27 cellular contexts compared by ENCODE assay signal in genomic region chr4:168572002-168572401, GRCh38.
"Had no signal": no experiment of that assay in that cellular context is flagged by ENCODE, and none has a peak within 500 bp of the region (broad histone marks: within the 10 kb centered on the region; RNA-seq: fewer than 3 reads in every experiment).

No MANE protein-coding gene starts in this region.

- H3K4me1 Mint-ChIP-seq: naive B cell; naive thymus-derived CD8-positive, alpha-beta T cell; neural crest cell; stimulated activated naive B cell treated with anti-CD40 and anti-IgM and Interleukin-4, amounts not matched to agents 10 μg/mL and 1 μg/mL and 100 μg/mL, for 72 hours had no signal

- H3K9me3 ChIP-seq: neutrophil, right atrium auricular region, right lobe of liver, stomach, thoracic aorta, thyroid gland, tibial nerve, upper lobe of left lung, vagina had no signal

- H3K27ac Mint-ChIP-seq: naive B cell; naive thymus-derived CD8-positive, alpha-beta T cell; natural killer cell treated with Interleukin-12 subunit alpha and Interleukin-12 subunit beta and Interleukin-15 and Interleukin-18, amount 100 ng/mL, for 72 hours; nephron progenitor cell; stimulated activated effector memory CD8-positive, alpha-beta T cell treated with anti-CD3 and anti-CD28 coated beads, Interleukin-12 subunit alpha, Interleukin-12 subunit beta, amount 100 ng/mL, for 72 hours; stimulated activated naive B cell treated with anti-CD40 and anti-IgM and Interleukin-4, amounts not matched to agents 10 μg/mL and 1 μg/mL and 100 μg/mL, for 72 hours; stimulated activated naive CD8-positive, alpha-beta T cell treated with anti-CD3 and anti-CD28 coated beads, Interleukin-15, Interleukin-2, amounts not matched to agents 100 ng/mL and 50 ng/mL, for 24 hours had no signal

- H3K4me3 Mint-ChIP-seq: naive B cell; naive thymus-derived CD8-positive, alpha-beta T cell; natural killer cell treated with Interleukin-12 subunit alpha and Interleukin-12 subunit beta and Interleukin-15 and Interleukin-18, amount 100 ng/mL, for 72 hours; nephron progenitor cell; neural crest cell; stimulated activated effector memory CD8-positive, alpha-beta T cell treated with anti-CD3 and anti-CD28 coated beads, Interleukin-12 subunit alpha, Interleukin-12 subunit beta, amount 100 ng/mL, for 72 hours; stimulated activated naive B cell treated with anti-CD40 and anti-IgM and Interleukin-4, amounts not matched to agents 10 μg/mL and 1 μg/mL and 100 μg/mL, for 72 hours; stimulated activated naive CD8-positive, alpha-beta T cell treated with anti-CD3 and anti-CD28 coated beads, Interleukin-15, Interleukin-2, amounts not matched to agents 100 ng/mL and 50 ng/mL, for 24 hours had no signal

- H3K36me3 Mint-ChIP-seq: naive B cell; natural killer cell treated with Interleukin-12 subunit alpha and Interleukin-12 subunit beta and Interleukin-15 and Interleukin-18, amount 100 ng/mL, for 72 hours; stimulated activated effector memory CD8-positive, alpha-beta T cell treated with anti-CD3 and anti-CD28 coated beads, Interleukin-12 subunit alpha, Interleukin-12 subunit beta, amount 100 ng/mL, for 72 hours; stimulated activated naive B cell treated with anti-CD40 and anti-IgM and Interleukin-4, amounts not matched to agents 10 μg/mL and 1 μg/mL and 100 μg/mL, for 72 hours had no signal

- ATAC-seq: naive thymus-derived CD8-positive, alpha-beta T cell; natural killer cell treated with Interleukin-12 subunit alpha and Interleukin-12 subunit beta and Interleukin-15 and Interleukin-18, amount 100 ng/mL, for 72 hours; pancreas; right lobe of liver; stimulated activated effector memory CD8-positive, alpha-beta T cell treated with anti-CD3 and anti-CD28 coated beads, Interleukin-12 subunit alpha, Interleukin-12 subunit beta, amount 100 ng/mL, for 72 hours; stimulated activated naive B cell treated with anti-CD40 and anti-IgM and Interleukin-4, amounts not matched to agents 10 μg/mL and 1 μg/mL and 100 μg/mL, for 72 hours had no signal

- H3K4me3 ChIP-seq: pancreas, right atrium auricular region, right lobe of liver, stomach, thoracic aorta, thyroid gland, tibial nerve, upper lobe of left lung, vagina had no signal

- H3K4me1 ChIP-seq: right lobe of liver, thyroid gland had no signal

- H3K27ac ChIP-seq: neutrophil, pancreas, right atrium auricular region, right lobe of liver, stomach, thoracic aorta, thyroid gland, tibial nerve, upper lobe of left lung, vagina had no signal

- DNase-seq: naive B cell; naive thymus-derived CD8-positive, alpha-beta T cell; nephron progenitor cell; nucleus accumbens; pancreas; retina; right lobe of liver; small intestine; stimulated activated CD4-positive, alpha-beta T cell treated with anti-CD3 and anti-CD28 coated beads, Interleukin-15, amount 100 ng/mL, for 24 hours; stimulated activated CD4-positive, alpha-beta T cell treated with anti-CD3 and anti-CD28 coated beads, Interleukin-2, amount 100 ng/mL, for 24 hours; stimulated activated CD4-positive, alpha-beta T cell treated with anti-CD3 and anti-CD28 coated beads, Interleukin-2, amount 100 ng/mL, for 48 hours; stimulated activated CD4-positive, alpha-beta T cell treated with anti-CD3 and anti-CD28 coated beads, Interleukin-4, amount 100 ng/mL, for 24 hours; stimulated activated naive B cell treated with anti-CD40 and anti-IgM and Interleukin-4, amounts not matched to agents 10 μg/mL and 1 μg/mL and 100 μg/mL, for 72 hours; stimulated activated naive CD4-positive, alpha-beta T cell treated with Interleukin-2 at 50 U/mL for 16 hours; stomach; thyroid gland; trophoblast cell; upper lobe of left lung had no signal

- H3K27me3 Mint-ChIP-seq: stimulated activated naive CD8-positive, alpha-beta T cell treated with anti-CD3 and anti-CD28 coated beads, Interleukin-15, Interleukin-2, amounts not matched to agents 100 ng/mL and 50 ng/mL, for 24 hours had no signal

- H3K36me3 ChIP-seq: neutrophil, pancreas, right atrium auricular region, right lobe of liver, stomach, thoracic aorta, thyroid gland, tibial nerve, upper lobe of left lung, vagina had no signal

- H3K9me3 Mint-ChIP-seq: naive thymus-derived CD8-positive, alpha-beta T cell; natural killer cell treated with Interleukin-12 subunit alpha and Interleukin-12 subunit beta and Interleukin-15 and Interleukin-18, amount 100 ng/mL, for 72 hours; neural crest cell; stimulated activated effector memory CD8-positive, alpha-beta T cell treated with anti-CD3 and anti-CD28 coated beads, Interleukin-12 subunit alpha, Interleukin-12 subunit beta, amount 100 ng/mL, for 72 hours; stimulated activated naive B cell treated with anti-CD40 and anti-IgM and Interleukin-4, amounts not matched to agents 10 μg/mL and 1 μg/mL and 100 μg/mL, for 72 hours; stimulated activated naive CD8-positive, alpha-beta T cell treated with anti-CD3 and anti-CD28 coated beads, Interleukin-15, Interleukin-2, amounts not matched to agents 100 ng/mL and 50 ng/mL, for 24 hours had no signal

- H3K27me3 ChIP-seq: neutrophil, right atrium auricular region, right lobe of liver, stomach, thyroid gland, tibial nerve, upper lobe of left lung, vagina had no signal
